8 cellular contexts compared by ENCODE assay signal in the genomic region with DNA sequence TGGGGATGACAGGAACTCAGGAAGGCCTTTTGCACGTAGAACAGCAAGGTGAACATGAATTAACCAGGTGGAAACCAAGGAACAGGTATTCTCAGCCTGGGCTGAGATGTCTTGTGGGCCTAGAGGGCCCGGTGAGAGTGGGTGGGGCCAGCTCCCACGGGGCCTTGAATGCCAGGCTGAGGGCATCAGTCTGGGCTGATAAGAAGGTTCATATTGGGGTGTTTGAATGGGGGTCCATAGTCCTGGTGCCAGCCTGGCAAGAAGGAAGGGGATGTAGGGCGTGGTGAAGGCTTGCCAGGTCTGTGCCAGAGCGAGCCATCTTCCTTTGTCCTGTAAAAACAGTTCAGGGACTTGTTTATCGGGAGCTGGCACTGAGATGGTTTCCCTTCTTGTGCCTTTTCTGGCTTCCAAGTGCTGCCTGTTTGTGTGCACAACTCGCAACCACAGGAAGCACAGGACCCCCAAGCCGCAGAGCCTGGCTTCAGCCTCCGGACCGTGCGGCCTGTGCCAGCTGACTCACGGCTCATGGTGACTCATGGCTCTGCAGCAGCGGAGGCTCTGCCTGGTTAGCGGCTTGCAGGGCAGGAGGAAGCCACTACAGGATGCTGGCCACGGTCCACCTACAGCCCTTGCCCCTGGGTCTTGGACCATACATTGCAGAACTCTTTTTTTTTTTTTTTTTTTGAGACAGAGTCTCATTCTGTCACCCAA. TPM values are rescaled to one million over a fixed set of nuclear protein-coding genes. Genes with fewer than 3 reads are reported as not detected.
A peak's percentile ranks its signal among the peaks of the same experiment; 100 is the strongest.
DNase-seq lines count a peak whose midpoint lies in the region; ATAC-seq and TF ChIP-seq lines count a peak whose summit lies in the region.

No MANE protein-coding gene starts in this region.

- CTCF ChIA-PET in CD4-positive, alpha-beta T cell (lab: Charles Lee) = interaction anchor here (1.2 to 3.9 kb wide), 3 partner anchors 11 to 78 kb away, joined by 3 to 22 read pairs (median 3); no protein-coding TSS in a partner anchor

- no peaks in the 10 kb centered on the region for H3K27me3 Mint-ChIP-seq in CD4-positive, alpha-beta T cell
- no peaks in the 10 kb centered on the region for H3K27me3 Mint-ChIP-seq in naive thymus-derived CD8-positive, alpha-beta T cell

- H3K27ac ChIP-seq in CD4-positive, alpha-beta T cell (ENCODE audit: low read depth, low read length) = peak overlapping the region; percentile 74
- peak overlapping the region; percentile 77 for H3K27ac ChIP-seq in subcutaneous abdominal adipose tissue (ENCODE audit: low read depth, low read length)

- no peaks in the 10 kb centered on the region for H3K9me3 Mint-ChIP-seq in CD4-positive, alpha-beta T cell
- H3K9me3 Mint-ChIP-seq in naive thymus-derived CD8-positive, alpha-beta T cell = peaks cover 0 to 3% (median under 1%) of the 10 kb centered on the region in 9 donors

- H3K27me3 ChIP-seq in CD4-positive, alpha-beta T cell (ENCODE audit: control insufficient read depth, insufficient read depth, low read length) = no peaks in the 10 kb centered on the region
- no peaks in the 10 kb centered on the region for H3K27me3 ChIP-seq in subcutaneous abdominal adipose tissue (ENCODE audit: control insufficient read depth in 5 of 5, insufficient read depth in 4 of 5, low read length in 5 of 5)

- DNase-seq in CD4-positive, alpha-beta T cell = peak in 8 of 10 experiments; percentile 32 to 63 (median 54)
- DNase-seq in NCI-H446 treated with DMSO at 0.1 percent for 48 hours (lab: John Stamatoyannopoulos, UW) (peak; percentile 59), NCI-H146 treated with DMSO at 0.1 percent for 48 hours (lab: John Stamatoyannopoulos, UW; ENCODE audit: unreplicated experiment) (no peak), COR-L47 (lab: John Stamatoyannopoulos, UW) (no peak)
- peak; percentile 77 to 83 for DNase-seq in activated T-cell treated with anti-CD3 and anti-CD28 coated beads, Interleukin-2, amount 50 U/mL, for 48 hours
- peak in 7 of 10 donors; percentile 20 to 67 (median 32) for DNase-seq in naive thymus-derived CD8-positive, alpha-beta T cell

- intact Hi-C loops in CD4-positive, alpha-beta T cell (cut with DNase I, micrococcal nuclease) = loop anchor here (5.0 kb wide), 2 partner anchors 136 to 336 kb away; a partner anchor contains a TSS

- peak overlapping the region; percentile 90 for H3K4me3 Mint-ChIP-seq in CD4-positive, alpha-beta T cell
- H3K4me3 Mint-ChIP-seq in naive thymus-derived CD8-positive, alpha-beta T cell = peak overlapping the region; percentile 82 to 94 (median 90)

- H3K36me3 ChIP-seq in subcutaneous abdominal adipose tissue (ENCODE audit: control insufficient read depth in 5 of 5, insufficient read depth in 5 of 5, low read length in 5 of 5) = no peaks in the 10 kb centered on the region

- TF ChIP-seq CTCF in CD4-positive, alpha-beta T cell (IDR thresholded peaks at IDR 0.05) = no peak

- peak overlapping the region in 3 of 5 donors; percentile 45 to 56 (median 48) for H3K9ac ChIP-seq in subcutaneous abdominal adipose tissue (ENCODE audit: low read length in 5 of 5)

- peak overlapping the region; percentile 99 for H3K27ac Mint-ChIP-seq in CD4-positive, alpha-beta T cell
- peak overlapping the region; percentile 86 to 96 (median 92) for H3K27ac Mint-ChIP-seq in naive thymus-derived CD8-positive, alpha-beta T cell

- H3K9me3 ChIP-seq in CD4-positive, alpha-beta T cell (ENCODE audit: control insufficient read depth, low read length) = peaks cover under 1% of the 10 kb centered on the region
- no peaks in the 10 kb centered on the region for H3K9me3 ChIP-seq in subcutaneous abdominal adipose tissue (ENCODE audit: control insufficient read depth in 5 of 5, low read length in 5 of 5)

- H3K4me3 ChIP-seq in subcutaneous abdominal adipose tissue (ENCODE audit: low read depth in 1 of 5, low read length in 5 of 5) = peak overlapping the region in 4 of 5 donors; percentile 21 to 87 (median 60)

- peaks cover 10 to 59% (median 54%) of the 10 kb centered on the region in 5 donors for H3K4me1 ChIP-seq in subcutaneous abdominal adipose tissue (ENCODE audit: control insufficient read depth in 5 of 5, insufficient read depth in 5 of 5, low read length in 5 of 5)

- POLR2A ChIA-PET in CD4-positive, alpha-beta T cell (lab: Charles Lee) = interaction anchor here (0.6 to 4.6 kb wide), 10 partner anchors 8 to 141 kb away, joined by 3 to 35 read pairs (median 4); a partner anchor contains a TSS
- POLR2A ChIA-PET in naive thymus-derived CD8-positive, alpha-beta T cell (lab: Charles Lee) = interaction anchor here (0.7 to 12.1 kb wide), 15 partner anchors 9 to 793 kb away, joined by 3 to 221 read pairs (median 6); a partner anchor contains a TSS

- H3K4me1 Mint-ChIP-seq in CD4-positive, alpha-beta T cell (ENCODE audit: low read depth) = peaks cover 71% of the 10 kb centered on the region
- peaks cover 37 to 72% (median 68%) of the 10 kb centered on the region in 4 donors for H3K4me1 Mint-ChIP-seq in naive thymus-derived CD8-positive, alpha-beta T cell

- ATAC-seq in CD4-positive, alpha-beta T cell (ENCODE audit: poor library complexity) = no peak
- ATAC-seq in esophagus mucosa = peak; percentile 42
- no peak for ATAC-seq in naive thymus-derived CD8-positive, alpha-beta T cell

- H3K36me3 Mint-ChIP-seq in CD4-positive, alpha-beta T cell (ENCODE audit: low read depth) = peaks cover 31% of the 10 kb centered on the region
- peaks cover under 1 to 5% (median 1%) of the 10 kb centered on the region in 3 donors for H3K36me3 Mint-ChIP-seq in naive thymus-derived CD8-positive, alpha-beta T cell

RNA-seq across cellular contexts. Expression of a gene that starts 2.4 kb away (rescaled TPM):
- 10 to 100 TPM; 38.8 to 39.2 TPM for total RNA-seq in CD4-positive, alpha-beta T cell
- 19.9 TPM for total RNA-seq in esophagus mucosa
- 10 to 100 TPM; 68.9 to 71.2 TPM for total RNA-seq in naive thymus-derived CD8-positive, alpha-beta T cell
- polyA plus RNA-seq in naive thymus-derived CD8-positive, alpha-beta T cell = 10 to 100 TPM; 56.3 to 62.9 (median 56.9) TPM

RNA-seq across cellular contexts. Expression of a gene that starts 35.7 kb away (rescaled TPM):
- total RNA-seq in CD4-positive, alpha-beta T cell = 10 to 100 TPM; 87.8 to 87.9 TPM
- total RNA-seq in esophagus mucosa = 16.9 TPM
- total RNA-seq in naive thymus-derived CD8-positive, alpha-beta T cell = 10 to 100 TPM; 33.8 to 35.6 TPM
- 10 to 100 TPM; 78.5 to 97.6 (median 96.0) TPM for polyA plus RNA-seq in naive thymus-derived CD8-positive, alpha-beta T cell

RNA-seq across cellular contexts. Expression of a gene that starts 39.9 kb away (rescaled TPM):
- 10 to 100 TPM; 33.9 to 35.6 TPM for total RNA-seq in CD4-positive, alpha-beta T cell
- 0.96 TPM for total RNA-seq in esophagus mucosa
- total RNA-seq in naive thymus-derived CD8-positive, alpha-beta T cell = 10 to 100 TPM; 62.1 to 64.0 TPM
- 100 to 1,000 TPM in 2 of 3 donors, 10 to 100 TPM in 1; 86.7 to 208 (median 145) TPM for polyA plus RNA-seq in naive thymus-derived CD8-positive, alpha-beta T cell

Comparison
In these comparisons a context has a peak if more than half of its experiments do, and no peak if none do; other contexts are left out.
1. DNase-seq: peak in CD4-positive, alpha-beta T cell (8 of 10), NCI-H446 treated with DMSO at 0.1 percent for 48 hours (single experiment), activated T-cell treated with anti-CD3 and anti-CD28 coated beads, Interleukin-2, amount 50 U/mL, for 48 hours (2 of 2) and naive thymus-derived CD8-positive, alpha-beta T cell (7 of 10); none in NCI-H146 treated with DMSO at 0.1 percent for 48 hours (single experiment) and COR-L47 (single experiment).
2. RNA of a gene that starts 39.9 kb away (total RNA-seq): 62.1 to 64.0 TPM in naive thymus-derived CD8-positive, alpha-beta T cell and 33.9 to 35.6 TPM in CD4-positive, alpha-beta T cell; 0.96 TPM in esophagus mucosa (single experiment); every median in the first group is over 10 times any median in the second.